Comparison of ENCODE assay signal across 8 cellular contexts in genomic region chr21:33490991-33491372, GRCh38. TPM values are rescaled to one million over a fixed set of nuclear protein-coding genes. Genes with fewer than 3 reads are reported as not detected.
DNase-seq lines count a peak whose midpoint lies in the region; ATAC-seq, FAIRE-seq and TF ChIP-seq lines count a peak whose summit lies in the region.

No MANE protein-coding gene starts in this region.

- no peaks in the 10 kb centered on the region for H3K9me1 ChIP-seq in endothelial cell of umbilical vein (replicated peaks; ENCODE audit: control insufficient read depth, extremely low read depth, insufficient read depth, low read length)

- H2AFZ ChIP-seq in endothelial cell of umbilical vein (ENCODE audit: low read depth, low read length), result peak overlapping the region; percentile 95

- no peak for DNase-seq in HAP-1 (ENCODE audit: low spot score in 2 of 2)
- DNase-seq in RWPE1 (ENCODE audit: low spot score), result no peak
- peak; percentile 11 for DNase-seq in endothelial cell of umbilical vein (ENCODE audit: low read depth, low spot score)
- DNase-seq in neural crest cell (ENCODE audit: low read depth, low spot score), result no peak
- no peak for DNase-seq in GM19238 (ENCODE audit: insufficient read length, low spot score)
- no peak for DNase-seq in epidermal melanocyte (ENCODE audit: insufficient read length, low spot score)
- DNase-seq in activated CD8-positive, alpha-beta memory T cell treated with anti-CD3 and anti-CD28 coated beads, Interleukin-2, amount 50 U/mL, for 4 hours, result no peak

- H3K4me3 Mint-ChIP-seq in neural crest cell, result peak overlapping the region; percentile 88

- intact Hi-C loops in endothelial cell of umbilical vein (cut with micrococcal nuclease), result loop anchor here (1.0 kb wide), 1 partner anchor 11 kb away; no protein-coding TSS in a partner anchor

- H4K20me1 ChIP-seq in endothelial cell of umbilical vein (replicated peaks; ENCODE audit: control insufficient read depth, extremely low read depth, insufficient read depth, low read length), result no peaks in the 10 kb centered on the region

- peak; percentile 12 for FAIRE-seq in endothelial cell of umbilical vein (lab: Jason Lieb, UNC)

- dilution Hi-C loops in endothelial cell of umbilical vein (cut with MboI; ENCODE audit: extremely low pct_ligation_motif_present, low sequenced_read_pairs), result no loop called here

- no peak for TF ChIP-seq POLR2A in endothelial cell of umbilical vein (IDR thresholded peaks at IDR 0.05; ENCODE audit: low read depth, low read length)

- H3K4me1 Mint-ChIP-seq in neural crest cell, result peaks cover 12% of the 10 kb centered on the region

- POLR2A ChIA-PET in RWPE1 (lab: Yijun Ruan, JAX; ENCODE audit: low non-redundant PET) (interaction anchor here (1.0 kb wide), 1 partner anchor 11 kb away, joined by 8 read pairs; the partner anchor contains the start of gene TMEM50B), endothelial cell of umbilical vein (lab: Charles Lee) (interaction anchor here (0.8 to 1.6 kb wide), 2 partner anchors 11 to 52 kb away, joined by 6 to 22 read pairs; partner anchors contain the start of genes SON and TMEM50B)

- CTCF ChIA-PET in RWPE1 (lab: Yijun Ruan, JAX) (interaction anchor here (0.8 kb wide), 1 partner anchor 9 kb away, joined by 3 read pairs; no protein-coding TSS in a partner anchor), endothelial cell of umbilical vein (lab: Charles Lee) (interaction anchor here (0.6 to 2.1 kb wide), 10 partner anchors 9 to 433 kb away, joined by 3 to 24 read pairs (median 6); partner anchors contain the start of gene TMEM50B)

- no peaks in the 10 kb centered on the region for H3K4me1 ChIP-seq in HAP-1
- H3K4me1 ChIP-seq in endothelial cell of umbilical vein (ENCODE audit: control insufficient read depth, extremely low read depth, insufficient read depth, low read length), result peaks cover 4% of the 10 kb centered on the region

- BruUV-seq in endothelial cell of umbilical vein (replicated peaks; lab: Mats Ljungman, UMichigan), result TSS peak; percentile 58

- H3K9ac ChIP-seq in endothelial cell of umbilical vein (replicated peaks; ENCODE audit: extremely low read depth, insufficient read depth, low read length), result peak overlapping the region; percentile 65

- H3K27ac ChIP-seq in RWPE1 (peak overlapping the region; percentile 70), endothelial cell of umbilical vein (ENCODE audit: insufficient read depth, low read depth, low read length) (no peak overlapping the region)

- H3K27ac Mint-ChIP-seq in neural crest cell (ENCODE audit: unreplicated experiment), result no peak overlapping the region

- no peaks in the 10 kb centered on the region for H3K9me3 Mint-ChIP-seq in neural crest cell

- TF ChIP-seq CTCF in RWPE1 (conservative IDR thresholded peaks at IDR 0.05; ENCODE audit: low read depth), result no peak
- no peak for TF ChIP-seq CTCF in endothelial cell of umbilical vein (IDR thresholded peaks at IDR 0.05; ENCODE audit: extremely low read depth in 1 of 2, insufficient read depth in 1 of 2, low read depth in 1 of 2, low read length in 2 of 2)
- no peak for TF ChIP-seq CTCF in neural crest cell (conservative IDR thresholded peaks at IDR 0.05)

- H3K36me3 ChIP-seq in HAP-1 (replicated peaks) (no peaks in the 10 kb centered on the region), endothelial cell of umbilical vein (ENCODE audit: control insufficient read depth in 2 of 2, extremely low read depth in 1 of 2, insufficient read depth in 2 of 2, low read length in 2 of 2) (no peaks in the 10 kb centered on the region)

- H3K36me3 Mint-ChIP-seq in neural crest cell (ENCODE audit: low read depth), result no peaks in the 10 kb centered on the region

- H3K27me3 ChIP-seq in HAP-1 (ENCODE audit: low read depth), result no peaks in the 10 kb centered on the region
- H3K27me3 ChIP-seq in endothelial cell of umbilical vein (ENCODE audit: control insufficient read depth in 2 of 2, insufficient read depth in 2 of 2, low read length in 2 of 2), result no peaks in the 10 kb centered on the region

- ATAC-seq in GM21737 (IDR thresholded peaks at IDR 0.05; ENCODE audit: unreplicated experiment), result no peak

- H3K79me2 ChIP-seq in endothelial cell of umbilical vein (ENCODE audit: control insufficient read depth, insufficient read depth, low read length), result no peaks in the 10 kb centered on the region

- H3K4me3 ChIP-seq in HAP-1 (peak overlapping the region; percentile 70), endothelial cell of umbilical vein (replicated peaks in 1 of 3; ENCODE audit: insufficient read depth in 1 of 3, low read depth in 1 of 3, low read length in 3 of 3) (peak overlapping the region; percentile 45 to 73 (median 57))

- in situ Hi-C loops in HAP-1 (cut with MboI; ENCODE audit: low sequenced_read_pairs), result loop anchor here (25.0 kb wide), 1 partner anchor 96 kb away; the partner anchor contains the start of gene DONSON

- no peaks in the 10 kb centered on the region for H3K9me3 ChIP-seq in HAP-1
- H3K9me3 ChIP-seq in endothelial cell of umbilical vein (replicated peaks; ENCODE audit: control insufficient read depth, insufficient read depth, low read length), result no peaks in the 10 kb centered on the region

- H3K27me3 Mint-ChIP-seq in neural crest cell (ENCODE audit: low read depth), result peaks cover 10% of the 10 kb centered on the region

- H3K4me2 ChIP-seq in endothelial cell of umbilical vein (ENCODE audit: insufficient read depth, low read length), result peak overlapping the region; percentile 94

TF ChIP-seq in endothelial cell of umbilical vein, 7 proteins besides CTCF, POLR2A, EP300 and RAD21:
- TF ChIP-seq FOS (IDR thresholded peaks at IDR 0.05; ENCODE audit: borderline replicate concordance, insufficient read depth, low read length) (no peak), POLR2AphosphoS5 (IDR thresholded peaks at IDR 0.05; ENCODE audit: insufficient read depth, low read depth, low read length) (no peak), GATA2 (IDR thresholded peaks at IDR 0.05; ENCODE audit: insufficient read depth, insufficient read length, low read depth, low read length) (no peak), MYC (IDR thresholded peaks at IDR 0.05; ENCODE audit: low read depth, low read length) (no peak), EZH2 (IDR thresholded peaks at IDR 0.05; ENCODE audit: borderline replicate concordance, low read depth, low read length, severe bottlenecking) (no peak), JUN (IDR thresholded peaks at IDR 0.05; ENCODE audit: borderline replicate concordance, insufficient read depth, insufficient read length, low read depth) (no peak), MAX (IDR thresholded peaks at IDR 0.05; ENCODE audit: insufficient read depth, insufficient read length) (no peak)

RNA-seq across cellular contexts. Expression of gene DNAJC28, which starts 0.5 kb away (rescaled TPM):
- total RNA-seq in endothelial cell of umbilical vein (0.82 and 1.0 TPM in 2 replicates), neural crest cell (2.4 and 2.7 TPM in 2 replicates)
- polyA plus RNA-seq in endothelial cell of umbilical vein, result 0.19 and 0.32 TPM in 2 replicates
- polyA plus RNA-seq in endothelial cell of umbilical vein (2011; cell fraction: cytosol; rRNA removed), result 0.69 and 0.77 TPM in 2 replicates
- polyA plus RNA-seq in endothelial cell of umbilical vein (2011; cell fraction: nucleus; rRNA removed), result 0.52 and 0.87 TPM in 2 replicates
- 1.6 and 1.7 TPM in 2 replicates for polyA plus RNA-seq in endothelial cell of umbilical vein (2012)
- not detected in 2 replicates for polyA minus RNA-seq in endothelial cell of umbilical vein
- not detected for polyA minus RNA-seq in endothelial cell of umbilical vein (2011; cell fraction: cytosol; rRNA and poly(A)+ RNA removed)
- 0.29 and 0.53 TPM in 2 replicates for polyA minus RNA-seq in endothelial cell of umbilical vein (2011; cell fraction: nucleus; rRNA and poly(A)+ RNA removed)

RNA-seq across cellular contexts. Expression of gene TMEM50B, which starts 11.2 kb away (rescaled TPM):
- total RNA-seq in endothelial cell of umbilical vein (29.3 and 29.7 TPM in 2 replicates), neural crest cell (23.2 and 25.6 TPM in 2 replicates)
- 17.3 and 25.1 TPM in 2 replicates for polyA plus RNA-seq in endothelial cell of umbilical vein
- 15.9 and 16.7 TPM in 2 replicates for polyA plus RNA-seq in endothelial cell of umbilical vein (2011; cell fraction: cytosol; rRNA removed)
- polyA plus RNA-seq in endothelial cell of umbilical vein (2011; cell fraction: nucleus; rRNA removed), result 71.6 and 73.2 TPM in 2 replicates
- polyA plus RNA-seq in endothelial cell of umbilical vein (2012), result 23.8 and 24.0 TPM in 2 replicates
- polyA minus RNA-seq in endothelial cell of umbilical vein, result 15.5 and 16.1 TPM in 2 replicates
- 8.4 TPM for polyA minus RNA-seq in endothelial cell of umbilical vein (2011; cell fraction: cytosol; rRNA and poly(A)+ RNA removed)
- polyA minus RNA-seq in endothelial cell of umbilical vein (2011; cell fraction: nucleus; rRNA and poly(A)+ RNA removed), result 19.6 and 23.6 TPM in 2 replicates

RNA-seq across cellular contexts. Expression of gene GART, which starts 50.9 kb away (rescaled TPM):
- total RNA-seq in endothelial cell of umbilical vein (98.7 and 112 TPM in 2 replicates), neural crest cell (133 and 139 TPM in 2 replicates)
- polyA plus RNA-seq in endothelial cell of umbilical vein, result 8.7 and 12.0 TPM in 2 replicates
- 15.4 and 15.5 TPM in 2 replicates for polyA plus RNA-seq in endothelial cell of umbilical vein (2011; cell fraction: cytosol; rRNA removed)
- polyA plus RNA-seq in endothelial cell of umbilical vein (2011; cell fraction: nucleus; rRNA removed), result 46.0 and 55.9 TPM in 2 replicates
- polyA plus RNA-seq in endothelial cell of umbilical vein (2012), result 49.0 and 70.0 TPM in 2 replicates
- 23.7 and 35.1 TPM in 2 replicates for polyA minus RNA-seq in endothelial cell of umbilical vein
- polyA minus RNA-seq in endothelial cell of umbilical vein (2011; cell fraction: cytosol; rRNA and poly(A)+ RNA removed), result 43.5 TPM
- polyA minus RNA-seq in endothelial cell of umbilical vein (2011; cell fraction: nucleus; rRNA and poly(A)+ RNA removed), result 24.8 and 40.1 TPM in 2 replicates

RNA-seq across cellular contexts. Expression of gene SON, which starts 51.9 kb away (rescaled TPM):
- 297 and 304 TPM in 2 replicates for total RNA-seq in endothelial cell of umbilical vein
- 83.1 and 107 TPM in 2 replicates for polyA plus RNA-seq in endothelial cell of umbilical vein
- 47.6 and 52.7 TPM in 2 replicates for polyA plus RNA-seq in endothelial cell of umbilical vein (2011; cell fraction: cytosol; rRNA removed)
- polyA plus RNA-seq in endothelial cell of umbilical vein (2011; cell fraction: nucleus; rRNA removed), result 456 and 544 TPM in 2 replicates
- 158 and 190 TPM in 2 replicates for polyA plus RNA-seq in endothelial cell of umbilical vein (2012)
- polyA minus RNA-seq in endothelial cell of umbilical vein, result 254 and 262 TPM in 2 replicates
- polyA minus RNA-seq in endothelial cell of umbilical vein (2011; cell fraction: cytosol; rRNA and poly(A)+ RNA removed), result 76.7 TPM
- polyA minus RNA-seq in endothelial cell of umbilical vein (2011; cell fraction: nucleus; rRNA and poly(A)+ RNA removed), result 240 and 348 TPM in 2 replicates
- total RNA-seq in neural crest cell, result 367 and 395 TPM in 2 replicates
